Comparison of ENCODE assay signal across 9 cellular contexts in the genomic region with DNA sequence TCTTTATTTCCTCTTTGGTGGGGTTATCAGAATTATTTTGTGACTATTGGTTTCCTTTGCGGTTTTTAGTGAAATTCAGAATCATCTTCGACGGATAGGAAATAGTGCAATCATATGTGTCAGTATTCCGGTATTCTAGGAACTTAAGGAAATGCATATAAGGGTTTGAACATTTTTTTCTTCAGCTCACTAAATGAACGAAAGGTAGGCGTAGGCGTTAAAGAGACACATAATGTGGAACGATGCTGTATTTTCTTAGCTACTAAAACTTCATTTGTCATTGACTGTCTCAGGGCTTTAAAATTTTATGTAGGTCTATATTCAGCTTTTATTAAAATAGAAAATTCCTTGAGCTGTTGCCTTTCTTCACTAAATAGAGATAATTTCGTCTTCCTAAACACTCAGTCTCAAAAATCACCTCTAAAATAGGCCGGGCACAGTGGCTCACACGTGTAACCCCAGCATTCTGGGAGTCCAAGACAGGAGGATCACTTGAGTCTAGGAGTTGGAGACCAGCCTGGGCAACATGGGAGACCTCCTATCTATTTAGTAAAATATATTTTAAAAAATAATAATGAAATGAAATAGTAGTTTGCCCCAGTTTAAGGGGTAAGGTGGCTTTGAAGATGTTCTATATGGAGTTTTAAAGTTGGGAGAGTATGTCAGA.
A peak's percentile ranks its signal among the peaks of the same experiment; 100 is the strongest.
DNase-seq lines count a peak whose midpoint lies in the region; ATAC-seq and FAIRE-seq lines count a peak whose summit lies in the region.
"Had no signal": no experiment of that assay in that cellular context is flagged by ENCODE, and none has a peak within 500 bp of the region (broad histone marks: within the 10 kb centered on the region; RNA-seq: fewer than 3 reads in every experiment).

No MANE protein-coding gene starts in this region.

- no peaks in the 10 kb centered on the region for H3K27me3 ChIP-seq in rectal smooth muscle tissue (ENCODE audit: control insufficient read depth, insufficient read depth, low read length)
- H3K27me3 ChIP-seq: MG63 had no signal

- H3K4me3 ChIP-seq in rectal smooth muscle tissue (ENCODE audit: low read length) = peak overlapping the region; percentile 91

- H3K9ac ChIP-seq in rectal smooth muscle tissue (ENCODE audit: low read length) = no peak overlapping the region

- ATAC-seq in GM18868 (IDR thresholded peaks at IDR 0.05; ENCODE audit: unreplicated experiment) (no peak), HG03565 (IDR thresholded peaks at IDR 0.05; ENCODE audit: unreplicated experiment) (no peak)

- FAIRE-seq in GM18507 (lab: Jason Lieb, UNC) (peak; percentile 31), endometrium (lab: Jason Lieb, UNC) (peak; percentile 63)

- H3K4me1 ChIP-seq in rectal smooth muscle tissue (ENCODE audit: control insufficient read depth, insufficient read depth, low read length) = no peaks in the 10 kb centered on the region

- no peak for DNase-seq in GM18507 (ENCODE audit: extremely low spot score, insufficient read length, low read depth)
- peak; percentile 83 for DNase-seq in SIG-M5 (lab: John Stamatoyannopoulos, UW)
- no peak for DNase-seq in substantia nigra (lab: John Stamatoyannopoulos, UW)
- DNase-seq in NCI-H2081 treated with DMSO at 0.1 percent for 48 hours (lab: John Stamatoyannopoulos, UW) = no peak

- H3K27ac ChIP-seq in rectal smooth muscle tissue (ENCODE audit: low read depth, low read length) = peak overlapping the region; percentile 93
- H3K27ac ChIP-seq in substantia nigra (ENCODE audit: low read depth, low read length, poor library complexity, severe bottlenecking) = no peak overlapping the region

- H3K36me3 ChIP-seq in rectal smooth muscle tissue (ENCODE audit: control insufficient read depth, insufficient read depth, low read length) = no peaks in the 10 kb centered on the region
- H3K36me3 ChIP-seq: MG63 had no signal
